Comparison of ENCODE assay signal across 1 cellular context in genomic region chr19:12806242-12807131, GRCh38.
TF ChIP-seq lines count a peak whose summit lies in the region.

RNASEH2A (plus strand) TSS chr19:12806584; CDS start chr19:12806674, 90 bp downstream.

TF ChIP-seq in HepG2, 621 proteins besides CTCF, POLR2A, EP300 and RAD21 (continued from another document and continues in another):
- peak; percentile 63; the same call in 1 of the 2 replicates for TF ChIP-seq GTF3A (CRISPR knock-in tag; conservative IDR thresholded peaks at IDR 0.05)
- peak; percentile 93 for TF ChIP-seq HCFC1 (IDR thresholded peaks at IDR 0.05; ENCODE audit: low read depth, low read length)
- TF ChIP-seq ZSCAN22 (CRISPR knock-in tag; IDR thresholded peaks at IDR 0.05) = 0 out of 2 replicates have a peak, but pooled peaks have one; percentile 53
- peak; percentile 69 for TF ChIP-seq ATF2 (CRISPR knock-in tag; IDR thresholded peaks at IDR 0.05)
- TF ChIP-seq ZBTB43 (CRISPR knock-in tag; conservative IDR thresholded peaks at IDR 0.05) = peak; percentile 74; the same call in 1 of the 2 replicates
- no peak for TF ChIP-seq DMTF1 (CRISPR knock-in tag; IDR thresholded peaks at IDR 0.05)
- peak; percentile 83; the same call in 1 of the 2 replicates for TF ChIP-seq MYNN (CRISPR knock-in tag; IDR thresholded peaks at IDR 0.05; ENCODE audit: low read depth)
- TF ChIP-seq ZKSCAN8 (CRISPR knock-in tag; IDR thresholded peaks at IDR 0.05; ENCODE audit: borderline replicate concordance) = peak; percentile 72; the same call in 1 of the 2 replicates
- no peak for TF ChIP-seq ZFYVE20 (CRISPR knock-in tag; IDR thresholded peaks at IDR 0.05; ENCODE audit: borderline replicate concordance, low read depth)
- TF ChIP-seq ARNT2 (CRISPR knock-in tag; IDR thresholded peaks at IDR 0.05; ENCODE audit: low read depth) = peak; percentile 86
- no peak for TF ChIP-seq ZNF740 (CRISPR knock-in tag; IDR thresholded peaks at IDR 0.05)
- peak; percentile 80 for TF ChIP-seq SIN3B (IDR thresholded peaks at IDR 0.05; ENCODE audit: low read length)
- TF ChIP-seq HOXA3 (CRISPR knock-in tag; IDR thresholded peaks at IDR 0.05) = peak; percentile 91
- TF ChIP-seq MED8 (CRISPR knock-in tag; IDR thresholded peaks at IDR 0.05; ENCODE audit: insufficient replicate concordance) = peak; percentile 84
- peak; percentile 53; the same call in 1 of the 2 replicates for TF ChIP-seq ZSCAN12 (CRISPR knock-in tag; IDR thresholded peaks at IDR 0.05)
- peak; percentile 94 for TF ChIP-seq E2F5 (CRISPR knock-in tag; conservative IDR thresholded peaks at IDR 0.05)
- no peak for TF ChIP-seq ZNF891 (CRISPR knock-in tag; IDR thresholded peaks at IDR 0.05)
- peak; percentile 90 for TF ChIP-seq CREM (IDR thresholded peaks at IDR 0.05)
- TF ChIP-seq CREM (CRISPR knock-in tag; IDR thresholded peaks at IDR 0.05) = no peak
- TF ChIP-seq ZNF501 (CRISPR knock-in tag; IDR thresholded peaks at IDR 0.05) = peak; percentile 65; the same call in 1 of the 2 replicates
- no peak for TF ChIP-seq RBM22 (optimal IDR thresholded peaks at IDR 0.05; ENCODE audit: low read length)
- TF ChIP-seq ZNF598 (CRISPR knock-in tag; IDR thresholded peaks at IDR 0.05; ENCODE audit: borderline replicate concordance) = peak; percentile 66; the same call in 1 of the 2 replicates
- no peak; the same call in 1 of the 2 replicates for TF ChIP-seq HNF1B (CRISPR knock-in tag; IDR thresholded peaks at IDR 0.05)
- TF ChIP-seq ZSCAN25 (CRISPR knock-in tag; IDR thresholded peaks at IDR 0.05) = 0 out of 2 replicates have a peak, but pooled peaks have one; percentile 54
- 0 out of 2 replicates have a peak, but pooled peaks have one; percentile 47 for TF ChIP-seq ZNF780A (CRISPR knock-in tag; IDR thresholded peaks at IDR 0.05)
- TF ChIP-seq ZBTB25 (CRISPR knock-in tag; IDR thresholded peaks at IDR 0.05) = peak; percentile 52; the same call in 1 of the 2 replicates
- no peak for TF ChIP-seq JUND (CRISPR knock-in tag; IDR thresholded peaks at IDR 0.05)
- TF ChIP-seq NAIF1 (CRISPR knock-in tag; IDR thresholded peaks at IDR 0.05; ENCODE audit: borderline replicate concordance) = peak; percentile 85; the same call in 1 of the 2 replicates
- no peak for TF ChIP-seq RFX5 (IDR thresholded peaks at IDR 0.05; ENCODE audit: low read depth, low read length)
- 0 out of 2 replicates have a peak, but pooled peaks have one; percentile 30 for TF ChIP-seq HINFP (CRISPR knock-in tag; IDR thresholded peaks at IDR 0.05; ENCODE audit: low read depth)
- TF ChIP-seq FLYWCH1 (CRISPR knock-in tag; IDR thresholded peaks at IDR 0.05) = no peak
- no peak for TF ChIP-seq ZXDC (CRISPR knock-in tag; IDR thresholded peaks at IDR 0.05)
- TF ChIP-seq FOXO1 (CRISPR knock-in tag; IDR thresholded peaks at IDR 0.05) = peak; percentile 24; the same call in 1 of the 2 replicates
- TF ChIP-seq KLF15 (CRISPR knock-in tag; IDR thresholded peaks at IDR 0.05; ENCODE audit: borderline replicate concordance) = peak; percentile 70
- no peak for TF ChIP-seq SRSF9 (IDR thresholded peaks at IDR 0.05; ENCODE audit: borderline replicate concordance, insufficient read depth, low read depth, low read length, poor library complexity, severe bottlenecking)
- peak; percentile 43; the same call in 1 of the 2 replicates for TF ChIP-seq ZNF124 (CRISPR knock-in tag; IDR thresholded peaks at IDR 0.05)
- no peak for TF ChIP-seq TEF (CRISPR knock-in tag; IDR thresholded peaks at IDR 0.05)
- TF ChIP-seq BHLHE40 (IDR thresholded peaks at IDR 0.05; ENCODE audit: low read length) = no peak
- TF ChIP-seq KDM3A (CRISPR knock-in tag; IDR thresholded peaks at IDR 0.05; ENCODE audit: low read depth) = peak; percentile 60; the same call in 1 of the 2 replicates
- 0 out of 2 replicates have a peak, but pooled peaks have one; percentile 17 for TF ChIP-seq TMF1 (CRISPR knock-in tag; IDR thresholded peaks at IDR 0.05; ENCODE audit: low read depth)
- no peak for TF ChIP-seq CEBPB (IDR thresholded peaks at IDR 0.05; ENCODE audit: borderline replicate concordance, low read depth, low read length)
- no peak for TF ChIP-seq TARDBP (CRISPR knock-in tag; IDR thresholded peaks at IDR 0.05)
- TF ChIP-seq MXD1 (CRISPR knock-in tag; IDR thresholded peaks at IDR 0.05) = peak; percentile 92
- TF ChIP-seq POLR2AphosphoS2 (IDR thresholded peaks at IDR 0.05; ENCODE audit: low read depth, low read length) = no peak
- no peak; the same call in 1 of the 2 replicates for TF ChIP-seq NKX3-1 (CRISPR knock-in tag; IDR thresholded peaks at IDR 0.05)
- no peak for TF ChIP-seq HMG20A (CRISPR knock-in tag; IDR thresholded peaks at IDR 0.05; ENCODE audit: borderline replicate concordance)
- TF ChIP-seq ZNF446 (CRISPR knock-in tag; IDR thresholded peaks at IDR 0.05) = no peak
- TF ChIP-seq NR3C1 (CRISPR knock-in tag; IDR thresholded peaks at IDR 0.05) = no peak
- no peak for TF ChIP-seq ZNF253 (CRISPR knock-in tag; IDR thresholded peaks at IDR 0.05; ENCODE audit: borderline replicate concordance)
- TF ChIP-seq NFKBIZ (CRISPR knock-in tag; IDR thresholded peaks at IDR 0.05) = no peak
- TF ChIP-seq NFYB (CRISPR knock-in tag; IDR thresholded peaks at IDR 0.05) = peak; percentile 82
- peak; percentile 91 for TF ChIP-seq MAX (IDR thresholded peaks at IDR 0.05)
- no peak for TF ChIP-seq ZNF30 (CRISPR knock-in tag; IDR thresholded peaks at IDR 0.05)
